ENCODE assay signal across 9 cellular contexts in the genomic region with DNA sequence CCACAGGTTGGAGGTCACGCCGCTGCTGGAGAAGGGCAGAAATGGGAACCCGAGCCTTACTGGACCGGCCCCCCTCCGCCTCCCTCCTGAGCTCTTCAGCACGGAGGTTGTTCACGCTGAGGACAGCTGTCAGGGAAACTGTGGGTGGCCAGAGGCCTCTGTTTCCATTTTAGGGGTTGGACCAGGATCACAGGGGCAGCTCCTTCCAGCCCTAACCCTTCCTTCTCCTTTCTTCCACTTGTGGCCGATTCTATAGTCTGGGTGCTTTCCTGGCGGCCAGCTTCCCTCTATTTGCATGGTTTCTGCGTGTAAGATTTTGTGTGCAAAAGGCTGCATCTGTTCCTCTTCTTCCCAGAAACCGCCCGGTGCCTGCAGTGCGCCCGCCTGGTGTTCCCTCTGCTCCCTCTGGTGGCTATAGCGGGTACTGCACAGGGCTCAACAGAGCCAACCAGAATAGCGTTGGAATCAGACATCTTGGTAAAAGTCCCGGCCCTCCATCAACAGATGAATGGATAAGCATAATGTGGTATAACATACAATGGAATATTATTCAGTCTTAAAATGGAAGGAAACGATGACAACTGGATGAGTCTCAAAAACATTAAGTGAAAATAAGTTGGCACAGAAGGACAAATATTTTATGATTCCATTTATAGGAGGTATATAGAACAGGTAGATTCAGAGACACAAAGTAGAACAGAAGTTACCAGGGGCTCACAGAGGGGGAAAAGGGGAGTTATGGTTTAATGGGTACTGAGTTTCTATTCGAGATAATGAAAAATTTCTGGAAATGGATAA. TPM values are rescaled to one million over a fixed set of nuclear protein-coding genes. Genes with fewer than 3 reads are reported as not detected.
DNase-seq lines count a peak whose midpoint lies in the region; ATAC-seq and TF ChIP-seq lines count a peak whose summit lies in the region.
"Had no signal": no experiment of that assay in that cellular context is flagged by ENCODE, and none has a peak within 500 bp of the region (broad histone marks: within the 10 kb centered on the region; RNA-seq: fewer than 3 reads in every experiment).

No MANE protein-coding gene starts in this region.

- H3K4me3 ChIP-seq in coronary artery: peak overlapping the region; percentile 36
- no peak overlapping the region for H3K4me3 ChIP-seq in liver (ENCODE audit: low read depth in 1 of 3, low read length in 3 of 3)

- no peaks in the 10 kb centered on the region for H3K9me3 Mint-ChIP-seq in activated CD4-positive, alpha-beta T cell treated with anti-CD3 and anti-CD28 coated beads, Interleukin-2, amount 10 ng/mL, durations not matched to agents 24 days and 14 days

- H3K27me3 Mint-ChIP-seq in activated CD4-positive, alpha-beta T cell treated with anti-CD3 and anti-CD28 coated beads, Interleukin-2, amount 10 ng/mL, durations not matched to agents 24 days and 14 days: peaks cover 7% of the 10 kb centered on the region

- no peak for ATAC-seq in HG03469 (IDR thresholded peaks at IDR 0.05; ENCODE audit: unreplicated experiment)

- H3K9ac ChIP-seq in liver (ENCODE audit: low read depth in 1 of 2, low read length in 2 of 2): no peak overlapping the region

- 15% methylated on average over 19 of the region's 19 CpGs for WGBS in liver

- H3K27ac Mint-ChIP-seq in activated CD4-positive, alpha-beta T cell treated with anti-CD3 and anti-CD28 coated beads, Interleukin-2, amount 10 ng/mL, durations not matched to agents 24 days and 14 days: no peak overlapping the region

- peak; percentile 54 for DNase-seq in CMK (ENCODE audit: low read depth)
- peak; percentile 57 for DNase-seq in HCEC 1CT
- peak; percentile 53 to 90 for DNase-seq in NCI-H526 (lab: John Stamatoyannopoulos, UW)
- DNase-seq in activated CD4-positive, alpha-beta T cell treated with anti-CD3 and anti-CD28 coated beads, Interleukin-2, amount 10 ng/mL, durations not matched to agents 24 days and 14 days: peak; percentile 95
- DNase-seq in coronary artery (ENCODE audit: low spot score): peak; percentile 84
- DNase-seq in stimulated activated CD4-positive, alpha-beta T cell treated with anti-CD3 and anti-CD28 coated beads, TNF-alpha, amount 100 ng/mL, for 1 hour (ENCODE audit: low read depth in 3 of 3, low spot score in 1 of 3): peak; percentile 52 to 88 (median 65)

- peak; percentile 96 for TF ChIP-seq RAD21 in liver (IDR thresholded peaks at IDR 0.05)

- no peaks in the 10 kb centered on the region for H3K27me3 ChIP-seq in liver (ENCODE audit: control insufficient read depth in 4 of 4, insufficient read depth in 4 of 4, low read length in 3 of 4)

- H3K4me1 Mint-ChIP-seq in activated CD4-positive, alpha-beta T cell treated with anti-CD3 and anti-CD28 coated beads, Interleukin-2, amount 10 ng/mL, durations not matched to agents 24 days and 14 days: peaks cover 4% of the 10 kb centered on the region

- intact Hi-C loops in activated CD4-positive, alpha-beta T cell treated with anti-CD3 and anti-CD28 coated beads, Interleukin-2, amount 10 ng/mL, durations not matched to agents 24 days and 14 days (cut with micrococcal nuclease): loop anchor here (1.0 kb wide), 1 partner anchor 118 kb away; no protein-coding TSS in a partner anchor

- no peak overlapping the region for H3K4me3 Mint-ChIP-seq in activated CD4-positive, alpha-beta T cell treated with anti-CD3 and anti-CD28 coated beads, Interleukin-2, amount 10 ng/mL, durations not matched to agents 24 days and 14 days

- H3K9me3 ChIP-seq in liver (ENCODE audit: control insufficient read depth in 4 of 4, low read length in 3 of 4): no peaks in the 10 kb centered on the region

- H3K36me3 ChIP-seq in liver (ENCODE audit: control insufficient read depth in 4 of 4, insufficient read depth in 3 of 4, low read depth in 1 of 4, low read length in 3 of 4): no peaks in the 10 kb centered on the region

- TF ChIP-seq CTCF in coronary artery (IDR thresholded peaks at IDR 0.05) (peak; percentile 92), liver (IDR thresholded peaks at IDR 0.05; ENCODE audit: low read depth, low read length, missing input control) (peak; percentile 100)

- H3K4me1 ChIP-seq in liver (ENCODE audit: control insufficient read depth in 4 of 4, insufficient read depth in 4 of 4, low read length in 3 of 4): peaks cover 0 to 5% (median 1%) of the 10 kb centered on the region in 4 donors

- no peaks in the 10 kb centered on the region for H3K36me3 Mint-ChIP-seq in activated CD4-positive, alpha-beta T cell treated with anti-CD3 and anti-CD28 coated beads, Interleukin-2, amount 10 ng/mL, durations not matched to agents 24 days and 14 days (ENCODE audit: low read depth)

- no peak overlapping the region for H3K27ac ChIP-seq in coronary artery
- H3K27ac ChIP-seq in liver (ENCODE audit: low read depth in 1 of 2, low read length in 2 of 2): no peak overlapping the region

TF ChIP-seq in liver, 16 proteins besides CTCF, POLR2A, EP300 and RAD21:
- TF ChIP-seq NR2F2 (IDR thresholded peaks at IDR 0.05) (no peak), HNF4A (conservative IDR thresholded peaks at IDR 0.05) (no peak)

RNA-seq across cellular contexts. Expression of a gene that starts 8.4 kb away (rescaled TPM):
- not detected in 2 replicates for total RNA-seq in activated CD4-positive, alpha-beta T cell treated with anti-CD3 and anti-CD28 coated beads, Interleukin-2, amount 10 ng/mL, durations not matched to agents 24 days and 14 days
- total RNA-seq in liver: not detected
- polyA plus RNA-seq in liver: not detected
- total RNA-seq: activated CD8-positive, alpha-beta memory T cell treated with anti-CD3 and anti-CD28 coated beads for 36 hours had no signal

RNA-seq across cellular contexts. Expression of a gene that starts 39.3 kb away (rescaled TPM):
- total RNA-seq in activated CD4-positive, alpha-beta T cell treated with anti-CD3 and anti-CD28 coated beads, Interleukin-2, amount 10 ng/mL, durations not matched to agents 24 days and 14 days: not detected in 2 replicates
- not detected for total RNA-seq in liver
- not detected for polyA plus RNA-seq in liver
- total RNA-seq: activated CD8-positive, alpha-beta memory T cell treated with anti-CD3 and anti-CD28 coated beads for 36 hours had no signal
